In the genomic region with DNA sequence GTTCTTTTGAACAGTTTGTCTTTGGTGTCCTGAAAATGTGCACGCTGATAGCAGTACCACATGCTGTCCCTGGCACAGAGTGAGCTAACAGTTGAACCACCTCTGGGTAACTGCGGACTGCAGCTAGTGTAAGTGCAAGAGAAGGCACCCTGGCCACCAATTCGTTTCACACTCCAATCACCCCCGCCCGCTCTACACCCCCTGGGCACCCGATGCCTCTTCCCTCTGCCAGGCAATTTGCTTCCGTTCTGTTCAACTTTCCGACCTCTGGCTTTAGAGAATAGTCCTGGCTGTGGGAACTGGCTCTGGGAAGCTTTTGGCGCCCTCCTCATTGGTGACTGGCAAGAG, we compare ENCODE assay signal across 9 cellular contexts. TPM values are rescaled to one million over a fixed set of nuclear protein-coding genes. Genes with fewer than 3 reads are reported as not detected.
DNase-seq lines count a peak whose midpoint lies in the region; ATAC-seq and TF ChIP-seq lines count a peak whose summit lies in the region.
"Had no signal": no experiment of that assay in that cellular context is flagged by ENCODE, and none has a peak within 500 bp of the region (broad histone marks: within the 10 kb centered on the region; RNA-seq: fewer than 3 reads in every experiment).

No MANE protein-coding gene starts in this region.

- H3K27me3 ChIP-seq in KMS-11 (ENCODE audit: insufficient read depth, low read depth) (no peaks in the 10 kb centered on the region), hepatocyte (peaks cover 98% of the 10 kb centered on the region)

- H3K4me3 Mint-ChIP-seq in CD14-positive monocyte, result peak overlapping the region; percentile 99
- peak overlapping the region; percentile 95 for H3K4me3 Mint-ChIP-seq in activated naive CD4-positive, alpha-beta T cell treated with anti-CD3 and anti-CD28 coated beads, Interleukin-2, amount 50 U/mL, for 24 hours

- H3K4me1 ChIP-seq in KMS-11 (ENCODE audit: low read depth, poor library complexity, severe bottlenecking), result peaks cover 17% of the 10 kb centered on the region
- no peaks in the 10 kb centered on the region for H3K4me1 ChIP-seq in hepatocyte (ENCODE audit: insufficient read depth)

- no peaks in the 10 kb centered on the region for H3K9me2 ChIP-seq in hepatocyte (replicated peaks; ENCODE audit: insufficient read depth)

- H3K9ac ChIP-seq in KMS-11, result peak overlapping the region; percentile 56; the same call in 1 of the 2 replicates

- peaks cover 0 to 6% (median 1%) of the 10 kb centered on the region in 3 donors for H3K27me3 Mint-ChIP-seq in CD14-positive monocyte (ENCODE audit: low read depth in 3 of 3)
- no peaks in the 10 kb centered on the region for H3K27me3 Mint-ChIP-seq in activated naive CD4-positive, alpha-beta T cell treated with anti-CD3 and anti-CD28 coated beads, Interleukin-2, amount 50 U/mL, for 24 hours

- peak overlapping the region; percentile 78 to 97 (median 88) for H3K27ac Mint-ChIP-seq in CD14-positive monocyte
- peak overlapping the region; percentile 99 for H3K27ac Mint-ChIP-seq in activated naive CD4-positive, alpha-beta T cell treated with anti-CD3 and anti-CD28 coated beads, Interleukin-2, amount 50 U/mL, for 24 hours

- H3K4me1 Mint-ChIP-seq in CD14-positive monocyte, result peaks cover 50% of the 10 kb centered on the region
- peaks cover 68% of the 10 kb centered on the region for H3K4me1 Mint-ChIP-seq in activated naive CD4-positive, alpha-beta T cell treated with anti-CD3 and anti-CD28 coated beads, Interleukin-2, amount 50 U/mL, for 24 hours

- no peak for DNase-seq in CD14-positive monocyte (ENCODE audit: low spot score)
- no peak for DNase-seq in hepatocyte (ENCODE audit: low spot score)
- peak; percentile 52 to 54 for DNase-seq in stimulated activated CD4-positive, alpha-beta T cell treated with anti-CD3 and anti-CD28 coated beads, Interleukin-2, amount 100 ng/mL, for 24 hours
- DNase-seq in cerebellar cortex (ENCODE audit: low spot score), result no peak
- DNase-seq in HT-29 (ENCODE audit: low spot score), result no peak

- peak overlapping the region; percentile 36 for H3K4me3 ChIP-seq in KMS-11 (IDR thresholded peaks at IDR 0.05; ENCODE audit: insufficient read depth, low read depth, low read length)
- H3K4me3 ChIP-seq in hepatocyte, result no peak overlapping the region

- H4K20me1 ChIP-seq in KMS-11 (ENCODE audit: insufficient read depth), result no peaks in the 10 kb centered on the region
- H4K20me1 ChIP-seq in hepatocyte (ENCODE audit: insufficient read depth, poor library complexity, severe bottlenecking), result no peaks in the 10 kb centered on the region

- H3K79me2 ChIP-seq in KMS-11 (ENCODE audit: insufficient read depth, low read depth) (no peaks in the 10 kb centered on the region), hepatocyte (no peaks in the 10 kb centered on the region)

- H3K36me3 Mint-ChIP-seq in CD14-positive monocyte, result peaks cover 0 to 8% of the 10 kb centered on the region in 2 donors
- H3K36me3 Mint-ChIP-seq in activated naive CD4-positive, alpha-beta T cell treated with anti-CD3 and anti-CD28 coated beads, Interleukin-2, amount 50 U/mL, for 24 hours, result peaks cover 13% of the 10 kb centered on the region

- 52% methylated on average over 9 of the region's 9 CpGs for WGBS in hepatocyte (ENCODE audit: low lambda C conversion rate, missing lambda C conversion rate)

- H3K4me2 ChIP-seq in KMS-11 (peak overlapping the region; percentile 80), hepatocyte (peak overlapping the region; percentile 93)

- no peaks in the 10 kb centered on the region for H3K9me3 ChIP-seq in hepatocyte (ENCODE audit: low read depth)

- ATAC-seq in GM21423 (IDR thresholded peaks at IDR 0.05; ENCODE audit: unreplicated experiment), result peak; percentile 15
- ATAC-seq: HCT116 had no signal

- H3K9me3 Mint-ChIP-seq in CD14-positive monocyte, result peaks cover 0 to 1% (median 0%) of the 10 kb centered on the region in 7 donors
- no peaks in the 10 kb centered on the region for H3K9me3 Mint-ChIP-seq in activated naive CD4-positive, alpha-beta T cell treated with anti-CD3 and anti-CD28 coated beads, Interleukin-2, amount 50 U/mL, for 24 hours

- H3K27ac ChIP-seq in KMS-11 (peak overlapping the region; percentile 59), hepatocyte (no peak overlapping the region)

- no peaks in the 10 kb centered on the region for H3K36me3 ChIP-seq in KMS-11 (ENCODE audit: insufficient read depth)
- no peaks in the 10 kb centered on the region for H3K36me3 ChIP-seq in hepatocyte (replicated peaks; ENCODE audit: insufficient read depth, low read depth)

- H2AFZ ChIP-seq in KMS-11 (ENCODE audit: low read depth), result peak overlapping the region; percentile 81
- H2AFZ ChIP-seq in hepatocyte, result no peak overlapping the region

- intact Hi-C loops in CD14-positive monocyte (cut with micrococcal nuclease), result no loop called here

- no peak for TF ChIP-seq CTCF in CD14-positive monocyte (IDR thresholded peaks at IDR 0.05)
- TF ChIP-seq CTCF in KMS-11 (conservative IDR thresholded peaks at IDR 0.05; ENCODE audit: low read depth, low read length), result no peak
- TF ChIP-seq CTCF in hepatocyte (IDR thresholded peaks at IDR 0.05; ENCODE audit: poor library complexity), result no peak

RNA-seq across cellular contexts. Expression of a gene that starts 1.4 kb away (rescaled TPM):
- polyA plus RNA-seq in CD14-positive monocyte (10 to 100 TPM in 1 of 2 donors, 1 to 10 TPM in 1; 9.5 to 16.5 TPM), hepatocyte (0.07 and 1.1 TPM in 2 replicates)
- 3.2 and 8.0 TPM in 2 replicates for total RNA-seq in hepatocyte
- not detected in 2 replicates for total RNA-seq in HT-29 (2014; rRNA removed; shearing (Covaris generic))

Comparison
In these comparisons a context has a peak if more than half of its experiments do, and no peak if none do; other contexts are left out.
1. DNase-seq: peak in stimulated activated CD4-positive, alpha-beta T cell treated with anti-CD3 and anti-CD28 coated beads, Interleukin-2, amount 100 ng/mL, for 24 hours (2 of 2); none in CD14-positive monocyte (single experiment), hepatocyte (single experiment), cerebellar cortex (single experiment) and HT-29 (single experiment).